In genomic region chr2:167908786-167909185, GRCh38 we compare ENCODE assay signal across 16 cellular contexts.
"Had no signal": no experiment of that assay in that cellular context is flagged by ENCODE, and none has a peak within 500 bp of the region (broad histone marks: within the 10 kb centered on the region; RNA-seq: fewer than 3 reads in every experiment).

No MANE protein-coding gene starts in this region.

- H3K36me3 ChIP-seq: brain microvascular endothelial cell, thyroid gland had no signal

- DNase-seq: activated CD4-positive, alpha-beta T cell treated with anti-CD3 and anti-CD28 coated beads, Interleukin-2, amount 10 ng/mL, durations not matched to agents 7 days and 5 days; activated CD8-positive, alpha-beta memory T cell treated with anti-CD3 and anti-CD28 coated beads, Interleukin-2, amount 50 U/mL, for 4 hours; activated naive CD4-positive, alpha-beta T cell treated with anti-CD3 and anti-CD28 coated beads, Interleukin-2, amount 10 ng/mL, durations not matched to agents 7 days and 5 days; activated naive CD8-positive, alpha-beta T cell treated with anti-CD3 and anti-CD28 coated beads, Interleukin-2, amount 50 U/mL, for 24 hours; activated T-cell treated with anti-CD3 and anti-CD28 coated beads, Interleukin-2, amount 50 U/mL, for 4 hours; aorta; brain microvascular endothelial cell; central memory CD4-positive, alpha-beta T cell; dorsolateral prefrontal cortex; left cardiac atrium; mesenchymal stem cell; mucosa of descending colon; naive B cell; retina; stimulated activated naive CD4-positive, alpha-beta T cell; thyroid gland had no signal

- H3K27ac ChIP-seq: brain microvascular endothelial cell, dorsolateral prefrontal cortex, thyroid gland had no signal

- H3K4me1 ChIP-seq: thyroid gland had no signal

- H3K27me3 ChIP-seq: brain microvascular endothelial cell, dorsolateral prefrontal cortex, thyroid gland had no signal

- H3K4me3 ChIP-seq: dorsolateral prefrontal cortex, mucosa of descending colon, thyroid gland had no signal

- ATAC-seq: activated naive CD8-positive, alpha-beta T cell treated with anti-CD3 and anti-CD28 coated beads, Interleukin-2, amount 50 U/mL, for 24 hours; activated T-cell treated with anti-CD3 and anti-CD28 coated beads, Interleukin-2, amount 50 U/mL, for 4 hours; left cardiac atrium; mucosa of descending colon had no signal

- H3K9me3 ChIP-seq: mucosa of descending colon, thyroid gland had no signal
